8 cellular contexts compared by ENCODE assay signal in genomic region chr15:43775411-43775965, GRCh38. TPM values are rescaled to one million over a fixed set of nuclear protein-coding genes. Genes with fewer than 3 reads are reported as not detected.
DNase-seq lines count a peak whose midpoint lies in the region; ATAC-seq and TF ChIP-seq lines count a peak whose summit lies in the region.

No MANE protein-coding gene starts in this region.

- no peaks in the 10 kb centered on the region for H3K27me3 Mint-ChIP-seq in activated naive CD4-positive, alpha-beta T cell treated with anti-CD3 and anti-CD28 coated beads, Interleukin-2, amount 50 U/mL, for 24 hours

- no peaks in the 10 kb centered on the region for H3K9me3 ChIP-seq in upper lobe of right lung

- TF ChIP-seq CTCF in astrocyte of the cerebellum (IDR thresholded peaks at IDR 0.05; ENCODE audit: low read depth, low read length, missing control alignments) (peak; percentile 42), upper lobe of right lung (IDR thresholded peaks at IDR 0.05) (peak; percentile 25)

- no peaks in the 10 kb centered on the region for H3K9me3 Mint-ChIP-seq in activated naive CD4-positive, alpha-beta T cell treated with anti-CD3 and anti-CD28 coated beads, Interleukin-2, amount 50 U/mL, for 24 hours

- H3K4me3 Mint-ChIP-seq in activated naive CD4-positive, alpha-beta T cell treated with anti-CD3 and anti-CD28 coated beads, Interleukin-2, amount 50 U/mL, for 24 hours: no peak overlapping the region

- no peaks in the 10 kb centered on the region for H3K27me3 ChIP-seq in upper lobe of right lung

- intact Hi-C loops in upper lobe of right lung (cut with DNase I): no loop called here

- in situ Hi-C loops in astrocyte of the cerebellum (cut with HindIII; ENCODE audit: low sequenced_read_pairs): no loop called here

- peaks cover 8% of the 10 kb centered on the region for H3K4me1 ChIP-seq in upper lobe of right lung

- peaks cover 36% of the 10 kb centered on the region for H3K36me3 ChIP-seq in upper lobe of right lung

- no peak for DNase-seq in activated naive CD4-positive, alpha-beta T cell treated with Interleukin-2 at 50 U/mL for 16 hours
- DNase-seq in NCI-H2171 (lab: John Stamatoyannopoulos, UW) (peak; percentile 88), astrocyte of the cerebellum (ENCODE audit: low read depth) (no peak), kidney glomerular epithelial cell (lab: John Stamatoyannopoulos, UW) (peak; percentile 47), upper lobe of right lung (peak; percentile 48), MV-4-11 (lab: John Stamatoyannopoulos, UW) (no peak)

- peaks cover 3% of the 10 kb centered on the region for H3K36me3 Mint-ChIP-seq in activated naive CD4-positive, alpha-beta T cell treated with anti-CD3 and anti-CD28 coated beads, Interleukin-2, amount 50 U/mL, for 24 hours

- no peak overlapping the region for H3K4me3 ChIP-seq in astrocyte of the cerebellum (ENCODE audit: low read depth, low read length)
- H3K4me3 ChIP-seq in upper lobe of right lung: no peak overlapping the region

- H3K27ac Mint-ChIP-seq in activated naive CD4-positive, alpha-beta T cell treated with anti-CD3 and anti-CD28 coated beads, Interleukin-2, amount 50 U/mL, for 24 hours: peak overlapping the region; percentile 17

- peaks cover 20% of the 10 kb centered on the region for H3K4me1 Mint-ChIP-seq in activated naive CD4-positive, alpha-beta T cell treated with anti-CD3 and anti-CD28 coated beads, Interleukin-2, amount 50 U/mL, for 24 hours

- ATAC-seq in upper lobe of right lung (peak; percentile 2), HG03457 (IDR thresholded peaks at IDR 0.05; ENCODE audit: unreplicated experiment) (no peak)

- no peak overlapping the region for H3K27ac ChIP-seq in upper lobe of right lung

RNA-seq across cellular contexts. Expression of gene ELL3, which starts 1.3 kb away (rescaled TPM):
- 4.3 TPM for total RNA-seq in upper lobe of right lung

RNA-seq across cellular contexts. Expression of gene SERF2, which starts 16.6 kb away (rescaled TPM):
- 769 TPM for total RNA-seq in upper lobe of right lung

RNA-seq across cellular contexts. Expression of gene SERINC4, which starts 24.5 kb away (rescaled TPM):
- not detected for total RNA-seq in upper lobe of right lung

RNA-seq across cellular contexts. Expression of gene HYPK, which starts 24.9 kb away (rescaled TPM):
- 11.3 TPM for total RNA-seq in upper lobe of right lung

RNA-seq across cellular contexts. Expression of gene PDIA3, which starts 29.2 kb away (rescaled TPM):
- total RNA-seq in upper lobe of right lung: 382 TPM

Comparison
In these comparisons a context has a peak if more than half of its experiments do, and no peak if none do; other contexts are left out.
1. DNase-seq: peak in NCI-H2171 (single experiment), kidney glomerular epithelial cell (single experiment) and upper lobe of right lung (single experiment); none in activated naive CD4-positive, alpha-beta T cell treated with Interleukin-2 at 50 U/mL for 16 hours (single experiment), astrocyte of the cerebellum (single experiment) and MV-4-11 (single experiment).